1 cellular context compared by ENCODE assay signal in the genomic region with DNA sequence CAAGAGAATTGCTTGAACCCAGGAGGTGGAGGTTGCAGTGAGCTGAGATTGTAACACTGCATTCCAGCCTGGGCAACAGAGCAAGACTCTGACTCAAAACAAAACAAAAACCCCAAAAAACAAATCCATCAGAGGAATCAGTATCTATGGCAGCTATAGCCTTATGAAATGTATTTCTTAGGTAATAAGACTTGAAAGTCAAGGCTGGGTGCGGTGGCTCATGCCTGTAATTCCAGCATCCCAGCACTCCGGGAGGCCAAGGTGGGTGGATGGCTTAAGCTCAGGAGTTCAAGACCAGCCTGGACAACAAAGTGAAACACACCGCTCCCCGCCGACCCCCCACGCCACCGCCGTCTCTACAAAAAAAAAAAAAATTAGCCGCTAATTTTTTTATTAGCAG.
TF ChIP-seq lines count a peak whose summit lies in the region.

No MANE protein-coding gene starts in this region.

TF ChIP-seq in GM12878, 131 proteins besides CTCF, POLR2A, EP300 and RAD21:
- TF ChIP-seq CHD2 (IDR thresholded peaks at IDR 0.05; ENCODE audit: borderline replicate concordance, low read depth, low read length) (no peak), LARP7 (IDR thresholded peaks at IDR 0.05) (no peak), RUNX3 (IDR thresholded peaks at IDR 0.05; ENCODE audit: low read length) (peak; percentile 23; the same call in 1 of the 2 replicates), SMAD5 (IDR thresholded peaks at IDR 0.05; ENCODE audit: low read depth) (no peak), RELA (IDR thresholded peaks at IDR 0.05; ENCODE audit: borderline replicate concordance, partially characterized antibody) (no peak), FOS (IDR thresholded peaks at IDR 0.05; ENCODE audit: borderline replicate concordance, extremely low read depth, insufficient read length) (no peak), EED (IDR thresholded peaks at IDR 0.05; ENCODE audit: low read depth) (peak; percentile 28; the same call in 1 of the 2 replicates), JUNB (IDR thresholded peaks at IDR 0.05) (peak; percentile 47), CREM (IDR thresholded peaks at IDR 0.05; ENCODE audit: low read depth) (no peak; the same call in 1 of the 2 replicates), IKZF2 (IDR thresholded peaks at IDR 0.05) (peak in 1 of 2 experiments; percentile 21; a peak in 1 of 4 replicates), TCF7 (IDR thresholded peaks at IDR 0.05; ENCODE audit: borderline replicate concordance) (no peak), SMARCA5 (IDR thresholded peaks at IDR 0.05) (no peak), TCF3 (IDR thresholded peaks at IDR 0.05; ENCODE audit: borderline replicate concordance, insufficient read depth, low read depth, low read length) (no peak), ATF7 (IDR thresholded peaks at IDR 0.05; ENCODE audit: low read depth) (no peak)
- TF ChIP-seq, protein P1, sequence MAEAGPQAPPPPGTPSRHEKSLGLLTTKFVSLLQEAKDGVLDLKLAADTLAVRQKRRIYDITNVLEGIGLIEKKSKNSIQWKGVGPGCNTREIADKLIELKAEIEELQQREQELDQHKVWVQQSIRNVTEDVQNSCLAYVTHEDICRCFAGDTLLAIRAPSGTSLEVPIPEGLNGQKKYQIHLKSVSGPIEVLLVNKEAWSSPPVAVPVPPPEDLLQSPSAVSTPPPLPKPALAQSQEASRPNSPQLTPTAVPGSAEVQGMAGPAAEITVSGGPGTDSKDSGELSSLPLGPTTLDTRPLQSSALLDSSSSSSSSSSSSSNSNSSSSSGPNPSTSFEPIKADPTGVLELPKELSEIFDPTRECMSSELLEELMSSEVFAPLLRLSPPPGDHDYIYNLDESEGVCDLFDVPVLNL (IDR thresholded peaks at IDR 0.05; ENCODE audit: low read depth, low read length), result no peak
- TF ChIP-seq, protein P2, sequence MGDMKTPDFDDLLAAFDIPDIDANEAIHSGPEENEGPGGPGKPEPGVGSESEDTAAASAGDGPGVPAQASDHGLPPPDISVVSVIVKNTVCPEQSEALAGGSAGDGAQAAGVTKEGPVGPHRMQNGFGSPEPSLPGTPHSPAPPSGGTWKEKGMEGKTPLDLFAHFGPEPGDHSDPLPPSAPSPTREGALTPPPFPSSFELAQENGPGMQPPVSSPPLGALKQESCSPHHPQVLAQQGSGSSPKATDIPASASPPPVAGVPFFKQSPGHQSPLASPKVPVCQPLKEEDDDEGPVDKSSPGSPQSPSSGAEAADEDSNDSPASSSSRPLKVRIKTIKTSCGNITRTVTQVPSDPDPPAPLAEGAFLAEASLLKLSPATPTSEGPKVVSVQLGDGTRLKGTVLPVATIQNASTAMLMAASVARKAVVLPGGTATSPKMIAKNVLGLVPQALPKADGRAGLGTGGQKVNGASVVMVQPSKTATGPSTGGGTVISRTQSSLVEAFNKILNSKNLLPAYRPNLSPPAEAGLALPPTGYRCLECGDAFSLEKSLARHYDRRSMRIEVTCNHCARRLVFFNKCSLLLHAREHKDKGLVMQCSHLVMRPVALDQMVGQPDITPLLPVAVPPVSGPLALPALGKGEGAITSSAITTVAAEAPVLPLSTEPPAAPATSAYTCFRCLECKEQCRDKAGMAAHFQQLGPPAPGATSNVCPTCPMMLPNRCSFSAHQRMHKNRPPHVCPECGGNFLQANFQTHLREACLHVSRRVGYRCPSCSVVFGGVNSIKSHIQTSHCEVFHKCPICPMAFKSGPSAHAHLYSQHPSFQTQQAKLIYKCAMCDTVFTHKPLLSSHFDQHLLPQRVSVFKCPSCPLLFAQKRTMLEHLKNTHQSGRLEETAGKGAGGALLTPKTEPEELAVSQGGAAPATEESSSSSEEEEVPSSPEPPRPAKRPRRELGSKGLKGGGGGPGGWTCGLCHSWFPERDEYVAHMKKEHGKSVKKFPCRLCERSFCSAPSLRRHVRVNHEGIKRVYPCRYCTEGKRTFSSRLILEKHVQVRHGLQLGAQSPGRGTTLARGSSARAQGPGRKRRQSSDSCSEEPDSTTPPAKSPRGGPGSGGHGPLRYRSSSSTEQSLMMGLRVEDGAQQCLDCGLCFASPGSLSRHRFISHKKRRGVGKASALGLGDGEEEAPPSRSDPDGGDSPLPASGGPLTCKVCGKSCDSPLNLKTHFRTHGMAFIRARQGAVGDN (IDR thresholded peaks at IDR 0.05), result no peak
- TF ChIP-seq, protein P3, sequence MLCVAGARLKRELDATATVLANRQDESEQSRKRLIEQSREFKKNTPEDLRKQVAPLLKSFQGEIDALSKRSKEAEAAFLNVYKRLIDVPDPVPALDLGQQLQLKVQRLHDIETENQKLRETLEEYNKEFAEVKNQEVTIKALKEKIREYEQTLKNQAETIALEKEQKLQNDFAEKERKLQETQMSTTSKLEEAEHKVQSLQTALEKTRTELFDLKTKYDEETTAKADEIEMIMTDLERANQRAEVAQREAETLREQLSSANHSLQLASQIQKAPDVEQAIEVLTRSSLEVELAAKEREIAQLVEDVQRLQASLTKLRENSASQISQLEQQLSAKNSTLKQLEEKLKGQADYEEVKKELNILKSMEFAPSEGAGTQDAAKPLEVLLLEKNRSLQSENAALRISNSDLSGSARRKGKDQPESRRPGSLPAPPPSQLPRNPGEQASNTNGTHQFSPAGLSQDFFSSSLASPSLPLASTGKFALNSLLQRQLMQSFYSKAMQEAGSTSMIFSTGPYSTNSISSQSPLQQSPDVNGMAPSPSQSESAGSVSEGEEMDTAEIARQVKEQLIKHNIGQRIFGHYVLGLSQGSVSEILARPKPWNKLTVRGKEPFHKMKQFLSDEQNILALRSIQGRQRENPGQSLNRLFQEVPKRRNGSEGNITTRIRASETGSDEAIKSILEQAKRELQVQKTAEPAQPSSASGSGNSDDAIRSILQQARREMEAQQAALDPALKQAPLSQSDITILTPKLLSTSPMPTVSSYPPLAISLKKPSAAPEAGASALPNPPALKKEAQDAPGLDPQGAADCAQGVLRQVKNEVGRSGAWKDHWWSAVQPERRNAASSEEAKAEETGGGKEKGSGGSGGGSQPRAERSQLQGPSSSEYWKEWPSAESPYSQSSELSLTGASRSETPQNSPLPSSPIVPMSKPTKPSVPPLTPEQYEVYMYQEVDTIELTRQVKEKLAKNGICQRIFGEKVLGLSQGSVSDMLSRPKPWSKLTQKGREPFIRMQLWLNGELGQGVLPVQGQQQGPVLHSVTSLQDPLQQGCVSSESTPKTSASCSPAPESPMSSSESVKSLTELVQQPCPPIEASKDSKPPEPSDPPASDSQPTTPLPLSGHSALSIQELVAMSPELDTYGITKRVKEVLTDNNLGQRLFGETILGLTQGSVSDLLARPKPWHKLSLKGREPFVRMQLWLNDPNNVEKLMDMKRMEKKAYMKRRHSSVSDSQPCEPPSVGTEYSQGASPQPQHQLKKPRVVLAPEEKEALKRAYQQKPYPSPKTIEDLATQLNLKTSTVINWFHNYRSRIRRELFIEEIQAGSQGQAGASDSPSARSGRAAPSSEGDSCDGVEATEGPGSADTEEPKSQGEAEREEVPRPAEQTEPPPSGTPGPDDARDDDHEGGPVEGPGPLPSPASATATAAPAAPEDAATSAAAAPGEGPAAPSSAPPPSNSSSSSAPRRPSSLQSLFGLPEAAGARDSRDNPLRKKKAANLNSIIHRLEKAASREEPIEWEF (IDR thresholded peaks at IDR 0.05; ENCODE audit: insufficient replicate concordance, low read depth, low read length), result no peak
